Comparison of ENCODE assay signal across 11 cellular contexts in genomic region chr19:6233051-6233826, GRCh38. TPM values are rescaled to one million over a fixed set of nuclear protein-coding genes. Genes with fewer than 3 reads are reported as not detected.
DNase-seq lines count a peak whose midpoint lies in the region; ATAC-seq and TF ChIP-seq lines count a peak whose summit lies in the region.
"Had no signal": no experiment of that assay in that cellular context is flagged by ENCODE, and none has a peak within 500 bp of the region (broad histone marks: within the 10 kb centered on the region; RNA-seq: fewer than 3 reads in every experiment).

No MANE protein-coding gene starts in this region.

- peaks cover 7% of the 10 kb centered on the region for H3K36me3 Mint-ChIP-seq in osteocyte (ENCODE audit: unreplicated experiment)

- peaks cover 92% of the 10 kb centered on the region for H3K79me2 ChIP-seq in osteoblast (ENCODE audit: insufficient read depth, low read length)

- H3K27me3 Mint-ChIP-seq in osteocyte (ENCODE audit: unreplicated experiment): no peaks in the 10 kb centered on the region
- H3K27me3 Mint-ChIP-seq: memory B cell had no signal

- H3K36me3 ChIP-seq in SJCRH30: no peaks in the 10 kb centered on the region
- H3K36me3 ChIP-seq in osteoblast (ENCODE audit: insufficient read depth, low read length): peaks cover 10% of the 10 kb centered on the region

- peaks cover 34% of the 10 kb centered on the region for H3K4me1 Mint-ChIP-seq in osteocyte (ENCODE audit: unreplicated experiment)

- H4K20me1 ChIP-seq in osteoblast (ENCODE audit: insufficient read depth, low read length): peaks cover 64% of the 10 kb centered on the region

- no peak overlapping the region for H3K27ac Mint-ChIP-seq in osteocyte (ENCODE audit: unreplicated experiment)
- H3K27ac Mint-ChIP-seq: memory B cell had no signal

- H2AFZ ChIP-seq in osteoblast (ENCODE audit: low read length): no peak overlapping the region

- H3K9me3 Mint-ChIP-seq in osteocyte (ENCODE audit: unreplicated experiment): no peaks in the 10 kb centered on the region
- H3K9me3 Mint-ChIP-seq: memory B cell had no signal

- H3K4me1 ChIP-seq in SJCRH30 (peaks cover 22% of the 10 kb centered on the region), osteoblast (ENCODE audit: insufficient read depth, low read length) (peaks cover 37% of the 10 kb centered on the region)

- H3K27ac ChIP-seq in SJCRH30 (peak overlapping the region; percentile 67), osteoblast (ENCODE audit: low read depth, low read length) (peak overlapping the region; percentile 65)

- DNase-seq in AG09309 (ENCODE audit: low read depth) (no peak), SJCRH30 (peak; percentile 80 to 82), foreskin fibroblast (peak; percentile 20 to 48), osteoblast (ENCODE audit: insufficient read length, low spot score, missing footprints) (peak; percentile 83), dedifferentiated amniotic fluid mesenchymal stem cell (ENCODE audit: extremely low spot score) (no peak), osteocyte (ENCODE audit: extremely low spot score, unreplicated experiment) (no peak)
- DNase-seq in activated CD4-positive, CD25-positive, alpha-beta regulatory T cell (lab: John Stamatoyannopoulos, UW): no peak
- DNase-seq: activated CD8-positive, alpha-beta memory T cell treated with anti-CD3 and anti-CD28 coated beads, Interleukin-2, amount 50 U/mL, for 4 hours had no signal

- no peak for ATAC-seq in HG03342 (IDR thresholded peaks at IDR 0.05; ENCODE audit: unreplicated experiment)
- ATAC-seq: GM12878 had no signal

- peak overlapping the region; percentile 60 for H3K4me2 ChIP-seq in osteoblast (ENCODE audit: insufficient read depth, low read length)

- no peak for TF ChIP-seq CTCF in AG09309 (IDR thresholded peaks at IDR 0.05; ENCODE audit: control insufficient read depth, insufficient read depth, low read depth, low read length, missing control alignments)
- TF ChIP-seq CTCF in foreskin fibroblast (IDR thresholded peaks at IDR 0.05; ENCODE audit: low read depth, low read length): no peak
- no peak for TF ChIP-seq CTCF in osteoblast (IDR thresholded peaks at IDR 0.05; ENCODE audit: extremely low read depth, low read depth, low read length)
- no peak for TF ChIP-seq CTCF in osteocyte (IDR thresholded peaks at IDR 0.05)

- peak overlapping the region; percentile 8; the same call in 1 of the 2 replicates for H3K4me3 ChIP-seq in AG09309 (ENCODE audit: control insufficient read depth, low read depth, low read length)
- H3K4me3 ChIP-seq in SJCRH30: peak overlapping the region; percentile 12; the same call in 1 of the 2 replicates
- H3K4me3 ChIP-seq in foreskin fibroblast (ENCODE audit: low read depth in 1 of 2, low read length in 2 of 2): no peak overlapping the region
- H3K4me3 ChIP-seq in osteoblast (ENCODE audit: insufficient read depth, low read length): peak overlapping the region; percentile 41
- H3K4me3 ChIP-seq: GM12878 had no signal

- H3K4me3 Mint-ChIP-seq in osteocyte (ENCODE audit: unreplicated experiment): no peak overlapping the region
- H3K4me3 Mint-ChIP-seq: memory B cell had no signal

- H3K9me3 ChIP-seq in SJCRH30 (replicated peaks): no peaks in the 10 kb centered on the region
- no peaks in the 10 kb centered on the region for H3K9me3 ChIP-seq in osteoblast (ENCODE audit: low read depth, low read length)

- H3K27me3 ChIP-seq in SJCRH30 (no peaks in the 10 kb centered on the region), osteoblast (ENCODE audit: insufficient read depth, low read length) (no peaks in the 10 kb centered on the region)

RNA-seq across cellular contexts. Expression of gene MLLT1, which starts 46.5 kb away (rescaled TPM):
- 23.3 and 23.8 TPM in 2 replicates for total RNA-seq in SJCRH30 (2014; rRNA removed; shearing (Covaris generic))
- total RNA-seq in osteoblast: 14.7 and 15.9 TPM in 2 replicates
- total RNA-seq in osteocyte: 65.8 and 68.8 TPM in 2 replicates

Comparison
In these comparisons a context has a peak if more than half of its experiments do, and no peak if none do; other contexts are left out.
1. DNase-seq: peak in SJCRH30 (2 of 2), foreskin fibroblast (2 of 2) and osteoblast (single experiment); none in AG09309 (single experiment), activated CD4-positive, CD25-positive, alpha-beta regulatory T cell (0 of 4), dedifferentiated amniotic fluid mesenchymal stem cell (single experiment) and osteocyte (single experiment).
2. H3K4me3 ChIP-seq: peak in AG09309 (single experiment), SJCRH30 (single experiment) and osteoblast (single experiment); none in foreskin fibroblast (0 of 2).